9 cellular contexts compared by ENCODE assay signal in genomic region chr3:111715911-111716523, GRCh38. TPM values are rescaled to one million over a fixed set of nuclear protein-coding genes. Genes with fewer than 3 reads are reported as not detected.
DNase-seq lines count a peak whose midpoint lies in the region; TF ChIP-seq lines count a peak whose summit lies in the region.
"Had no signal": no experiment of that assay in that cellular context is flagged by ENCODE, and none has a peak within 500 bp of the region (broad histone marks: within the 10 kb centered on the region; RNA-seq: fewer than 3 reads in every experiment).

No MANE protein-coding gene starts in this region.

- peaks cover 12% of the 10 kb centered on the region for H3K4me1 Mint-ChIP-seq in progenitor cell of endocrine pancreas (ENCODE audit: low read depth)

- no peak for TF ChIP-seq POLR2A in esophagus muscularis mucosa (IDR thresholded peaks at IDR 0.05; ENCODE audit: low read depth)

- H3K4me3 Mint-ChIP-seq in progenitor cell of endocrine pancreas (ENCODE audit: low read depth) = no peak overlapping the region

- H3K4me3 ChIP-seq in HL-60 (replicated peaks; ENCODE audit: insufficient read depth, low read length) (no peak overlapping the region), esophagus muscularis mucosa (no peak overlapping the region)
- H3K4me3 ChIP-seq: skin epidermis had no signal

- H3K4me1 ChIP-seq in esophagus muscularis mucosa = peaks cover 3 to 27% (median 21%) of the 10 kb centered on the region in 4 donors

- intact Hi-C loops in esophagus muscularis mucosa (cut with DNase I) = loop anchor here (2.0 kb wide), 1 partner anchor 145 kb away; no protein-coding TSS in a partner anchor

- no peaks in the 10 kb centered on the region for H3K36me3 Mint-ChIP-seq in progenitor cell of endocrine pancreas (ENCODE audit: insufficient read depth)

- TF ChIP-seq CTCF in HL-60 (IDR thresholded peaks at IDR 0.05; ENCODE audit: insufficient read depth, low read length) = peak; percentile 62
- TF ChIP-seq CTCF in VCaP (conservative IDR thresholded peaks at IDR 0.05) = peak; percentile 84
- TF ChIP-seq CTCF in esophagus muscularis mucosa (IDR thresholded peaks at IDR 0.05) = peak; percentile 17 to 55 (median 21)
- peak; percentile 51 for TF ChIP-seq CTCF in progenitor cell of endocrine pancreas (IDR thresholded peaks at IDR 0.05; ENCODE audit: unreplicated experiment)

- WGBS in esophagus muscularis mucosa = 72% methylated on average over 7 of the region's 7 CpGs

- H3K27ac ChIP-seq in HL-60 (replicated peaks) = no peak overlapping the region
- H3K27ac ChIP-seq in VCaP = peak overlapping the region; percentile 35; the same call in 1 of the 2 replicates
- H3K27ac ChIP-seq in esophagus muscularis mucosa (replicated peaks in 1 of 4) = no peak overlapping the region
- H3K27ac ChIP-seq: skin epidermis had no signal

- H3K9me3 ChIP-seq in esophagus muscularis mucosa = no peaks in the 10 kb centered on the region

- H3K27me3 ChIP-seq in HL-60 (ENCODE audit: insufficient read depth, poor library complexity, severe bottlenecking) (no peaks in the 10 kb centered on the region), esophagus muscularis mucosa (no peaks in the 10 kb centered on the region)

- DNase-seq in NCI-H2171 treated with DMSO at 0.1 percent for 48 hours (lab: John Stamatoyannopoulos, UW) (peak; percentile 12), NCI-H2171 (lab: John Stamatoyannopoulos, UW) (no peak), HL-60 (ENCODE audit: low read depth in 1 of 2, low spot score in 1 of 2) (peak; percentile 7 to 44), esophagus muscularis mucosa (ENCODE audit: extremely low spot score) (peak; percentile 86), progenitor cell of endocrine pancreas (ENCODE audit: low spot score, unreplicated experiment) (no peak), kidney tubule cell (ENCODE audit: low spot score) (no peak), NCI-H345 (lab: John Stamatoyannopoulos, UW) (no peak)

- H3K9me3 Mint-ChIP-seq in progenitor cell of endocrine pancreas (ENCODE audit: low read depth) = no peaks in the 10 kb centered on the region

- no peaks in the 10 kb centered on the region for H3K27me3 Mint-ChIP-seq in progenitor cell of endocrine pancreas

- TF ChIP-seq EP300 in esophagus muscularis mucosa (IDR thresholded peaks at IDR 0.05) = no peak

- H3K36me3 ChIP-seq in esophagus muscularis mucosa = no peaks in the 10 kb centered on the region

- no peak overlapping the region for H3K27ac Mint-ChIP-seq in progenitor cell of endocrine pancreas

RNA-seq across cellular contexts. Expression of gene PLCXD2, which starts 41.5 kb away (rescaled TPM):
- 1 to 10 TPM in 1 of 4 donors, under 1 TPM in 3; 0.33 to 1.0 (median 0.52) TPM for total RNA-seq in esophagus muscularis mucosa
- total RNA-seq in progenitor cell of endocrine pancreas = 20.1 and 23.9 TPM in 2 replicates

Comparison
In these comparisons a context has a peak if more than half of its experiments do, and no peak if none do; other contexts are left out.
1. DNase-seq: peak in NCI-H2171 treated with DMSO at 0.1 percent for 48 hours (single experiment), HL-60 (2 of 2) and esophagus muscularis mucosa (single experiment); none in NCI-H2171 (single experiment), progenitor cell of endocrine pancreas (single experiment), kidney tubule cell (single experiment) and NCI-H345 (single experiment).
2. CTCF ChIP-seq: peak in every context shown above with its lines; median percentile 84 in VCaP; 62 in HL-60; 51 in progenitor cell of endocrine pancreas; 21 in esophagus muscularis mucosa.
3. RNA of gene PLCXD2, which starts 41.5 kb away (total RNA-seq): 20.1 to 23.9 TPM in progenitor cell of endocrine pancreas; 0.33 to 1.0 TPM in esophagus muscularis mucosa; every median in the first group is over 10 times any median in the second.